Comparison of ENCODE assay signal across 22 cellular contexts in genomic region chr1:46689326-46689725, GRCh38. TPM values are rescaled to one million over a fixed set of nuclear protein-coding genes. Genes with fewer than 3 reads are reported as not detected.
DNase-seq lines count a peak whose midpoint lies in the region; ATAC-seq and TF ChIP-seq lines count a peak whose summit lies in the region.
"Had no signal": no experiment of that assay in that cellular context is flagged by ENCODE, and none has a peak within 500 bp of the region (broad histone marks: within the 10 kb centered on the region; RNA-seq: fewer than 3 reads in every experiment).

No MANE protein-coding gene starts in this region.

- no peaks in the 10 kb centered on the region for H3K9me3 ChIP-seq in effector memory CD4-positive, alpha-beta T cell (ENCODE audit: control insufficient read depth, low read length)
- H3K9me3 ChIP-seq: breast epithelium, mucosa of descending colon had no signal

- H3K36me3 Mint-ChIP-seq in activated naive CD4-positive, alpha-beta T cell treated with anti-CD3 and anti-CD28 coated beads, Interleukin-2, amount 50 U/mL, for 72 hours, result peaks cover 12 to 24% of the 10 kb centered on the region in 2 donors
- peaks cover 77% of the 10 kb centered on the region for H3K36me3 Mint-ChIP-seq in activated naive CD4-positive, alpha-beta T cell treated with anti-CD3 and anti-CD28 coated beads, Interleukin-2, amount 10 ng/mL, durations not matched to agents 7 days and 5 days
- H3K36me3 Mint-ChIP-seq in memory B cell, result peaks cover 47% of the 10 kb centered on the region

- H3K27me3 ChIP-seq in effector memory CD4-positive, alpha-beta T cell (replicated peaks; ENCODE audit: control insufficient read depth, insufficient read depth, low read length, poor library complexity, severe bottlenecking), result no peaks in the 10 kb centered on the region
- H3K27me3 ChIP-seq: breast epithelium had no signal

- H3K9me3 Mint-ChIP-seq in activated naive CD4-positive, alpha-beta T cell treated with anti-CD3 and anti-CD28 coated beads, Interleukin-2, amount 50 U/mL, for 72 hours, result no peaks in the 10 kb centered on the region
- H3K9me3 Mint-ChIP-seq in activated naive CD4-positive, alpha-beta T cell treated with anti-CD3 and anti-CD28 coated beads, Interleukin-2, amount 10 ng/mL, durations not matched to agents 7 days and 5 days, result no peaks in the 10 kb centered on the region
- H3K9me3 Mint-ChIP-seq in memory B cell, result no peaks in the 10 kb centered on the region
- H3K9me3 Mint-ChIP-seq: activated naive CD4-positive, alpha-beta T cell treated with anti-CD3 and anti-CD28 coated beads for 36 hours had no signal

- no peak for DNase-seq in activated naive CD4-positive, alpha-beta T cell treated with anti-CD3 and anti-CD28 coated beads, Interleukin-2, amount 50 U/mL, for 72 hours (ENCODE audit: low spot score in 2 of 2)
- DNase-seq in activated naive CD4-positive, alpha-beta T cell treated with anti-CD3 and anti-CD28 coated beads, Interleukin-2, amount 10 ng/mL, durations not matched to agents 7 days and 5 days, result no peak
- no peak for DNase-seq in memory B cell (ENCODE audit: low spot score in 2 of 2)
- DNase-seq in left lobe of liver (ENCODE audit: low spot score), result no peak
- no peak for DNase-seq in effector memory CD4-positive, alpha-beta T cell
- DNase-seq in activated effector memory CD4-positive, alpha-beta T cell treated with Interleukin-2 at 50 U/mL for 16 hours, result no peak
- DNase-seq: activated naive CD4-positive, alpha-beta T cell treated with anti-CD3 and anti-CD28 coated beads for 36 hours; effector CD8-positive, alpha-beta T cell; hypothalamus; Karpas-422; kidney glomerular epithelial cell; mucosa of descending colon; NCI-H1436; NCI-H526; PC-9; stimulated activated naive CD4-positive, alpha-beta T cell treated with Interleukin-2 at 50 U/mL for 16 hours had no signal

- CTCF ChIA-PET in activated naive CD4-positive, alpha-beta T cell treated with anti-CD3 and anti-CD28 coated beads, Interleukin-2, amount 10 ng/mL, durations not matched to agents 7 days and 5 days (lab: Charles Lee), result no interaction called here

- H3K27me3 Mint-ChIP-seq in activated naive CD4-positive, alpha-beta T cell treated with anti-CD3 and anti-CD28 coated beads, Interleukin-2, amount 10 ng/mL, durations not matched to agents 7 days and 5 days, result no peaks in the 10 kb centered on the region
- H3K27me3 Mint-ChIP-seq in memory B cell, result no peaks in the 10 kb centered on the region

- H3K27ac Mint-ChIP-seq in activated naive CD4-positive, alpha-beta T cell treated with anti-CD3 and anti-CD28 coated beads, Interleukin-2, amount 50 U/mL, for 72 hours, result peak overlapping the region; percentile 31 to 75
- no peak overlapping the region for H3K27ac Mint-ChIP-seq in activated naive CD4-positive, alpha-beta T cell treated with anti-CD3 and anti-CD28 coated beads, Interleukin-2, amount 10 ng/mL, durations not matched to agents 7 days and 5 days
- peak overlapping the region; percentile 38 for H3K27ac Mint-ChIP-seq in memory B cell
- H3K27ac Mint-ChIP-seq: activated naive CD4-positive, alpha-beta T cell treated with anti-CD3 and anti-CD28 coated beads for 36 hours had no signal

- no peak for ATAC-seq in activated naive CD4-positive, alpha-beta T cell treated with anti-CD3 and anti-CD28 coated beads, Interleukin-2, amount 50 U/mL, for 72 hours
- ATAC-seq in memory B cell (ENCODE audit: low read depth), result no peak
- ATAC-seq in left lobe of liver, result no peak
- no peak for ATAC-seq in HG02885 (IDR thresholded peaks at IDR 0.05; ENCODE audit: poor library complexity, unreplicated experiment)
- ATAC-seq: mucosa of descending colon, SK-N-SH treated with all-trans-retinoic acid at 6 μM for 48 hours had no signal

- no peak overlapping the region for H3K4me3 ChIP-seq in effector memory CD4-positive, alpha-beta T cell (ENCODE audit: insufficient read depth, low read depth, low read length, poor library complexity, severe bottlenecking)
- H3K4me3 ChIP-seq: breast epithelium, mucosa of descending colon, PC-9 had no signal

- no peak overlapping the region for H3K4me3 Mint-ChIP-seq in activated naive CD4-positive, alpha-beta T cell treated with anti-CD3 and anti-CD28 coated beads, Interleukin-2, amount 10 ng/mL, durations not matched to agents 7 days and 5 days
- H3K4me3 Mint-ChIP-seq in memory B cell, result no peak overlapping the region
- H3K4me3 Mint-ChIP-seq: activated naive CD4-positive, alpha-beta T cell treated with anti-CD3 and anti-CD28 coated beads for 36 hours had no signal

- H3K36me3 ChIP-seq in effector memory CD4-positive, alpha-beta T cell (ENCODE audit: control insufficient read depth, insufficient read depth, low read length), result peaks cover 81% of the 10 kb centered on the region

- no peak for TF ChIP-seq CTCF in VCaP (conservative IDR thresholded peaks at IDR 0.05)

- peak overlapping the region; percentile 86 for H3K27ac ChIP-seq in VCaP
- H3K27ac ChIP-seq in effector memory CD4-positive, alpha-beta T cell (ENCODE audit: insufficient read depth, low read length, poor library complexity, severe bottlenecking), result no peak overlapping the region
- H3K27ac ChIP-seq: HL-60, PC-9 had no signal

- H3K4me1 Mint-ChIP-seq in activated naive CD4-positive, alpha-beta T cell treated with anti-CD3 and anti-CD28 coated beads, Interleukin-2, amount 10 ng/mL, durations not matched to agents 7 days and 5 days, result peaks cover 22% of the 10 kb centered on the region
- peaks cover 2% of the 10 kb centered on the region for H3K4me1 Mint-ChIP-seq in memory B cell

- H3K4me1 ChIP-seq in effector memory CD4-positive, alpha-beta T cell (ENCODE audit: control insufficient read depth, insufficient read depth, low read length, poor library complexity, severe bottlenecking), result no peaks in the 10 kb centered on the region
- H3K4me1 ChIP-seq: breast epithelium had no signal

RNA-seq across cellular contexts. Expression of gene TEX38, which starts 17.7 kb away (rescaled TPM):
- under 1 TPM in 1 of 2 donors, not detected in 1; 0.55 TPM for total RNA-seq in activated naive CD4-positive, alpha-beta T cell treated with anti-CD3 and anti-CD28 coated beads, Interleukin-2, amount 50 U/mL, for 72 hours
- not detected for total RNA-seq in left lobe of liver
- total RNA-seq: activated naive CD4-positive, alpha-beta T cell treated with anti-CD3 and anti-CD28 coated beads for 36 hours; breast epithelium; mucosa of descending colon; osteocyte; PC-9 had no signal

RNA-seq across cellular contexts. Expression of gene ATPAF1, which starts 21.2 kb away (rescaled TPM):
- total RNA-seq in activated naive CD4-positive, alpha-beta T cell treated with anti-CD3 and anti-CD28 coated beads, Interleukin-2, amount 50 U/mL, for 72 hours, result 10 to 100 TPM; 36.2 to 50.2 TPM
- total RNA-seq in left lobe of liver, result 43.0 TPM

RNA-seq across cellular contexts. Expression of gene EFCAB14, which starts 29.6 kb away (rescaled TPM):
- 10 to 100 TPM; 41.4 to 45.1 TPM for total RNA-seq in activated naive CD4-positive, alpha-beta T cell treated with anti-CD3 and anti-CD28 coated beads, Interleukin-2, amount 50 U/mL, for 72 hours
- total RNA-seq in left lobe of liver, result 38.7 TPM
